8 cellular contexts compared by ENCODE assay signal in genomic region chrX:16436348-16437188, GRCh38.
DNase-seq lines count a peak whose midpoint lies in the region; ATAC-seq and TF ChIP-seq lines count a peak whose summit lies in the region.

No MANE protein-coding gene starts in this region.

- CTCF ChIA-PET in HEK293T (lab: Yijun Ruan, JAX) = interaction anchor here (0.6 to 1.6 kb wide), 13 partner anchors 9 to 274 kb away, joined by 3 to 14 read pairs (median 4); no protein-coding TSS in a partner anchor

- no peaks in the 10 kb centered on the region for H3K36me3 ChIP-seq in lower lobe of right lung

- H3K9me3 ChIP-seq in lower lobe of right lung = no peaks in the 10 kb centered on the region

- intact Hi-C loops in lower lobe of right lung (cut with DNase I) = no loop called here

- ATAC-seq in lower lobe of right lung (peak; percentile 74 to 90), HG03139 (IDR thresholded peaks at IDR 0.05; ENCODE audit: unreplicated experiment) (no peak)

- no peak overlapping the region for H3K27ac ChIP-seq in lower lobe of right lung

- H3K4me1 ChIP-seq in lower lobe of right lung = no peaks in the 10 kb centered on the region

- POLR2A ChIA-PET in HEK293T (lab: Yijun Ruan, JAX) = no interaction called here

- peak; percentile 58 for TF ChIP-seq CTCF in lower lobe of right lung (IDR thresholded peaks at IDR 0.05)

- DNase-seq in DMS114 treated with DMSO at 0.1 percent for 48 hours (lab: John Stamatoyannopoulos, UW; ENCODE audit: unreplicated experiment) (peak; percentile 35), HEK293T (ENCODE audit: extremely low spot score) (peak; percentile 74), NCI-H345 (lab: John Stamatoyannopoulos, UW) (peak; percentile 54), dermis microvascular lymphatic vessel endothelial cell (ENCODE audit: low read depth in 2 of 2) (peak; percentile 54 to 67), lower lobe of right lung (peak; percentile 51)
- peak; percentile 52 for DNase-seq in activated CD4-positive, alpha-beta T cell treated with anti-CD3 and anti-CD28 coated beads, Interleukin-2, amount 50 U/mL, for 1 hour
- peak; percentile 25 for DNase-seq in stimulated activated CD8-positive, alpha-beta memory T cell treated with anti-CD3 and anti-CD28 coated beads, Interleukin-15, amount 100 ng/mL, for 1 hour (ENCODE audit: low read depth)

- no peak overlapping the region for H3K4me3 ChIP-seq in lower lobe of right lung

- no peaks in the 10 kb centered on the region for H3K27me3 ChIP-seq in lower lobe of right lung (ENCODE audit: low read depth)

TF ChIP-seq in HEK293T, 16 proteins besides CTCF, POLR2A, EP300 and RAD21:
- no peak for TF ChIP-seq SUZ12 (IDR thresholded peaks at IDR 0.05)
- no peak for TF ChIP-seq BHLHE40 (IDR thresholded peaks at IDR 0.05; ENCODE audit: borderline replicate concordance)
- TF ChIP-seq ZNF384 (IDR thresholded peaks at IDR 0.05) = no peak
- no peak for TF ChIP-seq ELF4 (IDR thresholded peaks at IDR 0.05)
